In genomic region chr15:31159837-31160236, GRCh38 we compare ENCODE assay signal across 24 cellular contexts. TPM values are rescaled to one million over a fixed set of nuclear protein-coding genes. Genes with fewer than 3 reads are reported as not detected.
DNase-seq lines count a peak whose midpoint lies in the region; FAIRE-seq and TF ChIP-seq lines count a peak whose summit lies in the region.
"Had no signal": no experiment of that assay in that cellular context is flagged by ENCODE, and none has a peak within 500 bp of the region (broad histone marks: within the 10 kb centered on the region; RNA-seq: fewer than 3 reads in every experiment).

No MANE protein-coding gene starts in this region.

- no peak overlapping the region for H4K5ac ChIP-seq in H1 (ENCODE audit: insufficient read length, low read depth, low read length)

- H3K79me1 ChIP-seq in H1 (ENCODE audit: low read depth, low read length) (no peaks in the 10 kb centered on the region), neuronal stem cell (ENCODE audit: low read depth, low read length) (no peaks in the 10 kb centered on the region)

- H3K18ac ChIP-seq in H1 (ENCODE audit: extremely low read depth, low read length) (peak overlapping the region; percentile 15; the same call in 1 of the 2 replicates), neuronal stem cell (ENCODE audit: low read length) (peak overlapping the region; percentile 74)

- H2AFZ ChIP-seq in H1 (ENCODE audit: low read length): no peak overlapping the region
- H2AFZ ChIP-seq in neuronal stem cell (ENCODE audit: low read length): no peak overlapping the region
- H2AFZ ChIP-seq: PC-9 had no signal

- intact Hi-C loops in left ventricle myocardium inferior (cut with micrococcal nuclease) (no loop called here), cardiac septum (cut with DNase I) (no loop called here), ovary (cut with DNase I) (no loop called here)

- TF ChIP-seq EP300 in H1 (IDR thresholded peaks at IDR 0.05; ENCODE audit: borderline replicate concordance in 1 of 2, low read depth in 2 of 2, low read length in 2 of 2) (no peak), ovary (IDR thresholded peaks at IDR 0.05) (no peak)

- TF ChIP-seq RAD21 in H1 (IDR thresholded peaks at IDR 0.05 in 1 of 2, conservative IDR thresholded peaks at IDR 0.05 in 1 of 2; ENCODE audit: low read depth in 2 of 2, low read length in 2 of 2): no peak

- POLR2A ChIA-PET in H1 (lab: Charles Lee; ENCODE audit: partially characterized antibody): interaction anchor here (1.4 kb wide), 1 partner anchor 9 kb away, joined by 3 read pairs; no protein-coding TSS in a partner anchor

- H2BK120ac ChIP-seq in H1 (replicated peaks; ENCODE audit: low read depth, low read length) (no peak overlapping the region), neuronal stem cell (ENCODE audit: low read depth, low read length) (no peak overlapping the region)

- H3K36me3 ChIP-seq in left ventricle myocardium inferior (no peaks in the 10 kb centered on the region), H1 (ENCODE audit: control insufficient read depth in 2 of 4, insufficient read depth in 4 of 4, low read length in 3 of 4) (no peaks in the 10 kb centered on the region), neuronal stem cell (replicated peaks in 1 of 2; ENCODE audit: control insufficient read depth in 2 of 2, insufficient read depth in 2 of 2, low read length in 2 of 2) (no peaks in the 10 kb centered on the region), ovary (no peaks in the 10 kb centered on the region)
- H3K36me3 ChIP-seq: BLaER1, HAP-1 had no signal

- H4K20me1 ChIP-seq in H1 (replicated peaks in 1 of 2; ENCODE audit: control insufficient read depth in 1 of 2, insufficient read depth in 2 of 2, low read length in 2 of 2): no peaks in the 10 kb centered on the region
- H4K20me1 ChIP-seq: BLaER1 had no signal

- no peaks in the 10 kb centered on the region for H3K23me2 ChIP-seq in H1 (ENCODE audit: low read depth, low read length)

- TF ChIP-seq POLR2A in H1 (IDR thresholded peaks at IDR 0.05; ENCODE audit: control extremely low read depth in 1 of 2, low read depth in 2 of 2, low read length in 2 of 2) (no peak), ovary (IDR thresholded peaks at IDR 0.05) (no peak)

- CTCF ChIA-PET in H1 (lab: Charles Lee; ENCODE audit: partially characterized antibody): interaction anchor here (0.6 to 1.8 kb wide), 3 partner anchors 15 to 269 kb away, joined by 3 to 6 read pairs (median 4); no protein-coding TSS in a partner anchor

- H3K4me3 ChIP-seq in left ventricle myocardium inferior (no peak overlapping the region), H1 (ENCODE audit: extremely low read depth in 1 of 4, insufficient read depth in 2 of 4, low read depth in 3 of 4, low read length in 4 of 4) (no peak overlapping the region), neuronal stem cell (ENCODE audit: low read length in 2 of 2) (no peak overlapping the region), ovary (no peak overlapping the region)
- H3K4me3 ChIP-seq: BLaER1, HAP-1, PC-9 had no signal

- peak overlapping the region; percentile 64 for H3K27ac ChIP-seq in left ventricle myocardium inferior (replicated peaks)
- H3K27ac ChIP-seq in H1 (ENCODE audit: low read depth, low read length): no peak overlapping the region
- H3K27ac ChIP-seq in neuronal stem cell (replicated peaks; ENCODE audit: low read length): no peak overlapping the region
- H3K27ac ChIP-seq in ovary: no peak overlapping the region
- H3K27ac ChIP-seq: BLaER1, PC-9 had no signal

- H3K23ac ChIP-seq in H1 (ENCODE audit: insufficient read length) (no peak overlapping the region), neuronal stem cell (ENCODE audit: low read depth, low read length, poor library complexity) (peak overlapping the region; percentile 61)

- no peak overlapping the region for H3K4me2 ChIP-seq in H1 (ENCODE audit: insufficient read depth in 1 of 2, low read depth in 2 of 2, low read length in 2 of 2)
- H3K4me2 ChIP-seq in neuronal stem cell (ENCODE audit: insufficient read depth, low read length, poor library complexity, severe bottlenecking): no peak overlapping the region
- H3K4me2 ChIP-seq: BLaER1, PC-9 had no signal

- H2BK5ac ChIP-seq in H1 (ENCODE audit: low read depth, low read length): no peak overlapping the region
- no peak overlapping the region for H2BK5ac ChIP-seq in neuronal stem cell (ENCODE audit: low read length)

- no peak overlapping the region for H2BK15ac ChIP-seq in H1 (ENCODE audit: low read length)
- H2BK15ac ChIP-seq in neuronal stem cell (ENCODE audit: low read length): peak overlapping the region; percentile 63

- TF ChIP-seq CTCF in left ventricle myocardium inferior (IDR thresholded peaks at IDR 0.05; ENCODE audit: borderline replicate concordance) (no peak), H1 (IDR thresholded peaks at IDR 0.05; ENCODE audit: control extremely low read depth in 1 of 3, insufficient read depth in 1 of 3, low read depth in 1 of 3, low read length in 3 of 3) (no peak), ovary (IDR thresholded peaks at IDR 0.05) (no peak)

- H3K56ac ChIP-seq in H1 (replicated peaks; ENCODE audit: insufficient read length, low read depth, low read length): no peak overlapping the region

- H4K8ac ChIP-seq in H1 (ENCODE audit: extremely low read depth, insufficient read depth, low read length) (no peak overlapping the region), neuronal stem cell (ENCODE audit: low read depth, low read length) (no peak overlapping the region)

- DNase-seq in left ventricle myocardium inferior (no peak), cardiac septum (ENCODE audit: low spot score) (no peak), H1 (ENCODE audit: low read depth in 1 of 2, low spot score in 2 of 2) (no peak), neuronal stem cell (ENCODE audit: low spot score) (no peak), H4 (ENCODE audit: low spot score) (no peak), NCI-H526 (lab: John Stamatoyannopoulos, UW) (no peak), ovary (no peak)
- DNase-seq: CD4-positive, CD25-positive, alpha-beta regulatory T cell; DMS153; DND-41; IMR-90; KG1; MM.1S; NCI-H2029; NCI-H446; NCI-H524 treated with DMSO at 0.1 percent for 48 hours; PC-9; SHP77 had no signal

- H3K4me1 ChIP-seq in left ventricle myocardium inferior (peaks cover 16% of the 10 kb centered on the region), H1 (replicated peaks in 1 of 4; ENCODE audit: control insufficient read depth in 3 of 4, insufficient read depth in 4 of 4, low read length in 3 of 4) (peaks cover 0 to 14% (median 9%) of the 10 kb centered on the region in 4 experiments; a peak in 6 of 7 replicates), neuronal stem cell (ENCODE audit: control insufficient read depth in 2 of 2, insufficient read depth in 1 of 2, low read depth in 1 of 2, low read length in 2 of 2) (peaks cover 0 to 6% of the 10 kb centered on the region in 2 donors), ovary (ENCODE audit: insufficient read depth) (no peaks in the 10 kb centered on the region)
- H3K4me1 ChIP-seq: BLaER1 had no signal

- H3K4ac ChIP-seq in H1 (replicated peaks; ENCODE audit: insufficient read length, low read depth, low read length) (no peak overlapping the region), neuronal stem cell (ENCODE audit: low read length) (no peak overlapping the region)

- H3K14ac ChIP-seq in H1 (ENCODE audit: insufficient read length): no peak overlapping the region
- H3K14ac ChIP-seq in neuronal stem cell (ENCODE audit: low read length): peak overlapping the region; percentile 42

- 85% methylated on average over 6 of the region's 6 CpGs; no CpG with 5 or more reads in 1 of the 2 experiments for WGBS in H1 (ENCODE audit: extremely low coverage in 1 of 2, insufficient coverage in 1 of 2, insufficient read length in 1 of 2, insufficient replicate concordance in 2 of 2, low coverage in 1 of 2, low lambda C conversion rate in 2 of 2, missing lambda C conversion rate in 1 of 2), 2 experiments
- WGBS in neuronal stem cell (ENCODE audit: extremely low coverage in 2 of 2, insufficient read length in 2 of 2, insufficient replicate concordance in 1 of 2), 2 donors: no CpG with 5 or more reads among the region's 6 CpGs
- 81 to 86% (median 84%) methylated on average over 5 to 6 of the region's 6 CpGs for WGBS in ovary, 3 donors

- H2AK5ac ChIP-seq in H1 (ENCODE audit: low read depth, low read length) (no peak overlapping the region), neuronal stem cell (ENCODE audit: low read depth, low read length) (peak overlapping the region; percentile 73)

- H2BK12ac ChIP-seq in H1 (ENCODE audit: low read depth, low read length): peak overlapping the region; percentile 29; the same call in 1 of the 2 replicates
- no peak overlapping the region for H2BK12ac ChIP-seq in neuronal stem cell (ENCODE audit: low read length)

- H3K79me2 ChIP-seq in H1 (ENCODE audit: control insufficient read depth in 1 of 2, insufficient read depth in 2 of 2, low read length in 2 of 2): no peaks in the 10 kb centered on the region

- H3K9me3 ChIP-seq in left ventricle myocardium inferior (replicated peaks): no peaks in the 10 kb centered on the region
- H3K9me3 ChIP-seq in H1 (ENCODE audit: insufficient read depth in 2 of 2, low read depth in 1 of 2, low read length in 1 of 2): no peaks in the 10 kb centered on the region
- H3K9me3 ChIP-seq in neuronal stem cell (replicated peaks in 1 of 2; ENCODE audit: control insufficient read depth in 2 of 2, insufficient read depth in 1 of 2, low read depth in 1 of 2, low read length in 2 of 2): no peaks in the 10 kb centered on the region
- H3K9me3 ChIP-seq in ovary: no peaks in the 10 kb centered on the region
- H3K9me3 ChIP-seq: BLaER1 had no signal

- peak overlapping the region; percentile 46 for H4K91ac ChIP-seq in H1 (replicated peaks; ENCODE audit: insufficient read length, low read length)
- H4K91ac ChIP-seq in neuronal stem cell (ENCODE audit: low read depth, low read length, poor library complexity): no peak overlapping the region

- no peak overlapping the region for H3K9ac ChIP-seq in H1 (replicated peaks in 1 of 4; ENCODE audit: extremely low read depth in 1 of 4, low read depth in 3 of 4, low read length in 3 of 4)
- no peak overlapping the region for H3K9ac ChIP-seq in neuronal stem cell (ENCODE audit: low read depth, low read length, poor library complexity)
- H3K9ac ChIP-seq: BLaER1 had no signal

- no peak for FAIRE-seq in H1 (lab: Jason Lieb, UNC)
- FAIRE-seq: A204.1, GM12892 had no signal

- peak overlapping the region; percentile 80; the same call in 1 of the 2 replicates for H2BK20ac ChIP-seq in H1 (ENCODE audit: low read length)

- no peaks in the 10 kb centered on the region for H3K27me3 ChIP-seq in left ventricle myocardium inferior (ENCODE audit: low read depth)
- H3K27me3 ChIP-seq in H1 (replicated peaks in 1 of 4; ENCODE audit: control insufficient read depth in 3 of 4, extremely low read depth in 1 of 4, insufficient read depth in 3 of 4, low read length in 3 of 4): no peaks in the 10 kb centered on the region
- peaks cover 0 to 8% (median 3%) of the 10 kb centered on the region in 3 experiments for H3K27me3 ChIP-seq in neuronal stem cell (ENCODE audit: control insufficient read depth in 3 of 3, insufficient read depth in 3 of 3, low read depth in 1 of 3, low read length in 3 of 3)
- no peaks in the 10 kb centered on the region for H3K27me3 ChIP-seq in ovary
- H3K27me3 ChIP-seq: BLaER1 had no signal

RNA-seq across cellular contexts. Expression of gene TRPM1, which starts 58.3 kb away (rescaled TPM):
- total RNA-seq in left ventricle myocardium inferior (not detected), cardiac septum (not detected), ovary (not detected)
- total RNA-seq in H1 (2021; fragmentation: NEBNext Ultra II Directional; extraction: Animal tissue kit (Norgen Biotek cat#: 25700)): not detected in 2 replicates
- polyA plus RNA-seq in H1 (2011; rRNA removed) (0.05 and 0.16 TPM in 2 replicates), ovary (under 1 TPM in 1 of 2 donors, not detected in 1; 0.12 TPM)
- polyA plus RNA-seq in H1 (2011; cell fraction: cytosol; rRNA removed): 0.08 TPM
- 0.21 TPM for polyA plus RNA-seq in H1 (2011; cell fraction: nucleus; rRNA removed)
- polyA plus RNA-seq in H1 (2012, experiment 1 of 2): 0.07 to 0.17 TPM in 2 of 4 replicates, not detected in the others
- polyA plus RNA-seq in H1 (2012, experiment 2 of 2): not detected
- polyA plus RNA-seq in H1 (2013, experiment 1 of 2): 0.24 TPM
- 0.33 TPM for polyA plus RNA-seq in H1 (2013, experiment 2 of 2)
- 0.12 and 0.25 TPM in 2 replicates for polyA minus RNA-seq in H1 (2011; rRNA and poly(A)+ RNA removed)
- polyA minus RNA-seq in H1 (2011; cell fraction: cytosol; rRNA and poly(A)+ RNA removed): not detected
- not detected for polyA minus RNA-seq in H1 (2011; cell fraction: nucleus; rRNA and poly(A)+ RNA removed)
- polyA plus RNA-seq in neuronal stem cell (2013, experiment 1 of 2): not detected
- not detected for polyA plus RNA-seq in neuronal stem cell (2013, experiment 2 of 2)
- total RNA-seq in H4 (2014; rRNA removed; shearing (Covaris generic)): not detected in 2 replicates
- total RNA-seq: CD4-positive, CD25-positive, alpha-beta regulatory T cell; IMR-90; PC-9; RPMI7951 had no signal
- polyA plus RNA-seq: AG04450; CD4-positive, CD25-positive, alpha-beta regulatory T cell; IMR-90 had no signal
